10 cellular contexts compared by ENCODE assay signal in the genomic region with DNA sequence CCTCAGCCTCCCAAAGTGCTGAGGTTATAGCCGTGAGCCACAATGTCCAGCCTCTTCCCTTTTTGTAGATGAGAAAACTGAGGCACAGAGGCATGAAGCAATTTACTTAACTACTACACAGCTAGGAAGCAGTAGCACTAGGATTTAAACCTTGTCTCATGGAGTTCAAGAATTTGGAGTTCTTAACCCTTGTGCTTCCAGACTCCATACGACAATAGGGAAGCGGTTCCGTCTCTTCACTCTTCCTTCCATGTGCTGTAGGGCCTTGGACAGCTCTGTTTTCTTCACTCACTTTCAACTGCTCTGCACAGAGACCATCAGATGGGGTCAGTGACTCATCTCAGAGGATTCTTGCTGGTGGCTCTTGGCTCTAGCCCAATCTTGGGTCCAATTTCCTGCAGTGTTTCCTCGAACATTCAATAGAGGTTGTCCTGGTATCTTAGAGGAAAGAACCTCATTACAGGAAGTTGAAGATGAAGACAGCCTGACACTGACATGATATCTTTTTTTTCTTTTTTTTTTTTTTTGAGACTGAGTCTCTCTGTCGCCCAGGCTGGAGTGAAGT. TPM values are rescaled to one million over a fixed set of nuclear protein-coding genes. Genes with fewer than 3 reads are reported as not detected.
DNase-seq lines count a peak whose midpoint lies in the region; ATAC-seq and FAIRE-seq lines count a peak whose summit lies in the region.
"Had no signal": no experiment of that assay in that cellular context is flagged by ENCODE, and none has a peak within 500 bp of the region (broad histone marks: within the 10 kb centered on the region; RNA-seq: fewer than 3 reads in every experiment).

No MANE protein-coding gene starts in this region.

- H3K9me3 ChIP-seq in BLaER1 treated with 17β-estradiol and CSF1 and Interleukin-3, amounts not matched to agents 10 nM and 100 nM (replicated peaks in 1 of 11) = no peaks in the 10 kb centered on the region

- H3K27me3 Mint-ChIP-seq in activated T-helper 17 cell treated with anti-CD3 and anti-CD28 coated beads, Interleukin-2, amount 50 U/mL, for 72 hours = no peaks in the 10 kb centered on the region

- H3K27ac ChIP-seq in BLaER1 treated with 17β-estradiol and CSF1 and Interleukin-3, amounts not matched to agents 10 nM and 100 nM = peak overlapping the region in 2 of 11 experiments; percentile 3 to 32; a peak in 2 of 22 replicates

- H3K9ac ChIP-seq in BLaER1 treated with 17β-estradiol and CSF1 and Interleukin-3, amounts not matched to agents 10 nM and 100 nM = no peak overlapping the region; a peak in 1 of 22 replicates

- peaks cover 0 to 96% (median 0%) of the 10 kb centered on the region in 11 experiments; a peak in 10 of 22 replicates for H3K36me3 ChIP-seq in BLaER1 treated with 17β-estradiol and CSF1 and Interleukin-3, amounts not matched to agents 10 nM and 100 nM

- no peak overlapping the region for H3K4me3 ChIP-seq in BLaER1 treated with 17β-estradiol and CSF1 and Interleukin-3, amounts not matched to agents 10 nM and 100 nM

- H4K20me1 ChIP-seq in BLaER1 treated with 17β-estradiol and CSF1 and Interleukin-3, amounts not matched to agents 10 nM and 100 nM = peaks cover 0 to 46% (median 0%) of the 10 kb centered on the region in 11 experiments; a peak in 4 of 22 replicates

- H3K9me3 Mint-ChIP-seq in activated T-helper 17 cell treated with anti-CD3 and anti-CD28 coated beads, Interleukin-2, amount 50 U/mL, for 72 hours = no peaks in the 10 kb centered on the region

- DNase-seq in HTR-8/SVneo (ENCODE audit: insufficient read length, low spot score) = peak; percentile 91
- DNase-seq in kidney tubule cell (ENCODE audit: low spot score) = peak; percentile 93
- no peak for DNase-seq in NCI-H2029 treated with DMSO at 0.1 percent for 48 hours (lab: John Stamatoyannopoulos, UW)
- no peak for DNase-seq in NAMALWA (ENCODE audit: low spot score)
- no peak for DNase-seq in NCI-H345 (lab: John Stamatoyannopoulos, UW)
- no peak for DNase-seq in DMS153 treated with DMSO at 0.1 percent for 48 hours (lab: John Stamatoyannopoulos, UW; ENCODE audit: unreplicated experiment)
- DNase-seq: amygdala; stimulated activated CD4-positive, alpha-beta T cell treated with anti-CD3 and anti-CD28 coated beads, Interleukin-2, amount 100 ng/mL, for 24 hours had no signal

- H3K36me3 Mint-ChIP-seq in activated T-helper 17 cell treated with anti-CD3 and anti-CD28 coated beads, Interleukin-2, amount 50 U/mL, for 72 hours (ENCODE audit: low read depth) = peaks cover 91% of the 10 kb centered on the region

- H3K4me1 Mint-ChIP-seq in activated T-helper 17 cell treated with anti-CD3 and anti-CD28 coated beads, Interleukin-2, amount 50 U/mL, for 72 hours = peaks cover 19% of the 10 kb centered on the region

- no peak overlapping the region for H3K4me3 Mint-ChIP-seq in activated T-helper 17 cell treated with anti-CD3 and anti-CD28 coated beads, Interleukin-2, amount 50 U/mL, for 72 hours

- H3K27me3 ChIP-seq in BLaER1 treated with 17β-estradiol and CSF1 and Interleukin-3, amounts not matched to agents 10 nM and 100 nM = no peaks in the 10 kb centered on the region

- H3K27ac Mint-ChIP-seq in activated T-helper 17 cell treated with anti-CD3 and anti-CD28 coated beads, Interleukin-2, amount 50 U/mL, for 72 hours = peak overlapping the region; percentile 75

- ATAC-seq in activated T-helper 17 cell treated with anti-CD3 and anti-CD28 coated beads, Interleukin-2, amount 50 U/mL, for 72 hours (replicated peaks) = no peak

- H3K4me1 ChIP-seq in BLaER1 treated with 17β-estradiol and CSF1 and Interleukin-3, amounts not matched to agents 10 nM and 100 nM = peaks cover 0 to 48% (median 26%) of the 10 kb centered on the region in 10 experiments; a peak in 16 of 20 replicates

- FAIRE-seq in HTR-8/SVneo (lab: Jason Lieb, UNC) = no peak

- H3K4me2 ChIP-seq in BLaER1 treated with 17β-estradiol and CSF1 and Interleukin-3, amounts not matched to agents 10 nM and 100 nM = peak overlapping the region in 8 of 11 experiments; percentile 12 to 71 (median 42); a peak in 14 of 22 replicates

RNA-seq across cellular contexts. Expression of gene ITGAL, which starts 19.3 kb away (rescaled TPM):
- 100 to 1,000 TPM; 319 to 344 TPM for total RNA-seq in activated T-helper 17 cell treated with anti-CD3 and anti-CD28 coated beads, Interleukin-2, amount 50 U/mL, for 72 hours

RNA-seq across cellular contexts. Expression of gene ZNF768, which starts 34.5 kb away (rescaled TPM):
- 1 to 10 TPM; 3.7 to 5.3 TPM for total RNA-seq in activated T-helper 17 cell treated with anti-CD3 and anti-CD28 coated beads, Interleukin-2, amount 50 U/mL, for 72 hours

RNA-seq across cellular contexts. Expression of gene ZNF747, which starts 42.8 kb away (rescaled TPM):
- 10 to 100 TPM in 1 of 2 donors, 1 to 10 TPM in 1; 6.9 to 12.9 TPM for total RNA-seq in activated T-helper 17 cell treated with anti-CD3 and anti-CD28 coated beads, Interleukin-2, amount 50 U/mL, for 72 hours

RNA-seq across cellular contexts. Expression of gene SEPHS2, which starts 46.2 kb away (rescaled TPM):
- total RNA-seq in activated T-helper 17 cell treated with anti-CD3 and anti-CD28 coated beads, Interleukin-2, amount 50 U/mL, for 72 hours = 10 to 100 TPM; 48.9 to 79.1 TPM

Comparison
In these comparisons a context has a peak if more than half of its experiments do, and no peak if none do; other contexts are left out.
1. DNase-seq: peak in HTR-8/SVneo (single experiment) and kidney tubule cell (single experiment); none in NCI-H2029 treated with DMSO at 0.1 percent for 48 hours (single experiment), NAMALWA (single experiment), NCI-H345 (single experiment) and DMS153 treated with DMSO at 0.1 percent for 48 hours (single experiment).